In the genomic region with DNA sequence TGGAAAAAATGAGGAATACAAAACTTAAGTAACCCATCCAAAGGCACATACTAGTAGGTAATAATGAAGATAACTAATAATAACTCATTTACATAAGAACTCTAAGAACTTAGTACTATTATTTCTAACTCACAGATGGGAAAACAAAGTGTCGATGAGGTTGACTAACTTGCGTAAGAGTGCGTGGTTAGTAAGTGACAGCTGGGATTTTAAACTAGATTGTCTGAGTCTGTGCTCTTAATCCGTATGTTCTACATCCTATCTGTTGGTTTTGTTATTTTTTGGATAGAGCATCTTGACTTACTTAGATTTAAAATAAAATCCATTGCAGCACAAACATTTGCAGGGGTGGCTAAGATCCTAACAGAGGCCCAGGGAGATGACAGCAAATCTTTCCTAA, we compare ENCODE assay signal across 16 cellular contexts. TPM values are rescaled to one million over a fixed set of nuclear protein-coding genes. Genes with fewer than 3 reads are reported as not detected.
DNase-seq lines count a peak whose midpoint lies in the region; ATAC-seq, FAIRE-seq and TF ChIP-seq lines count a peak whose summit lies in the region.
"Had no signal": no experiment of that assay in that cellular context is flagged by ENCODE, and none has a peak within 500 bp of the region (broad histone marks: within the 10 kb centered on the region; RNA-seq: fewer than 3 reads in every experiment).

No MANE protein-coding gene starts in this region.

- no peak for TF ChIP-seq CTCF in K562 (IDR thresholded peaks at IDR 0.05 in 2 of 3, conservative IDR thresholded peaks at IDR 0.05 in 1 of 3; ENCODE audit: insufficient read depth in 2 of 3, low read depth in 1 of 3, low read length in 3 of 3)

- DNase-seq in K562 (ENCODE audit: extremely low read depth in 1 of 4, low spot score in 3 of 4) (no peak), hypothalamus (lab: John Stamatoyannopoulos, UW) (no peak), kidney glomerular epithelial cell (lab: John Stamatoyannopoulos, UW) (no peak), HAP-1 (ENCODE audit: low spot score in 2 of 2) (no peak), HuH-7 (ENCODE audit: low spot score) (no peak)
- DNase-seq: activated CD4-positive, alpha-beta T cell treated with anti-CD3 and anti-CD28 coated beads for 48 hours; activated T-cell treated with anti-CD3 and anti-CD28 coated beads, Interleukin-2, amount 50 U/mL, for 24 hours; HCEC 1CT; NCI-H1417 treated with DMSO at 0.1 percent for 48 hours; T-helper 17 cell had no signal

- H3K27me3 ChIP-seq in K562 (ENCODE audit: control insufficient read depth in 2 of 2, insufficient read depth in 2 of 2, low read length in 2 of 2) (no peaks in the 10 kb centered on the region), HAP-1 (ENCODE audit: low read depth) (no peaks in the 10 kb centered on the region)

- intact Hi-C loops in K562 (cut with micrococcal nuclease) = no loop called here

- CTCF ChIA-PET in K562 (lab: Yijun Ruan, JAX; ENCODE audit: low intra/inter-chr PET ratio) = no interaction called here

- H4K20me1 ChIP-seq in K562 (replicated peaks; ENCODE audit: control insufficient read depth, insufficient read depth, low read length) = no peaks in the 10 kb centered on the region

- in situ Hi-C loops in K562 (cut with MboI) (no loop called here), HAP-1 (cut with MboI; ENCODE audit: low sequenced_read_pairs) (no loop called here)

- H3K36me3 ChIP-seq in K562 (ENCODE audit: control insufficient read depth, insufficient read depth, low read length) (no peaks in the 10 kb centered on the region), HAP-1 (replicated peaks) (no peaks in the 10 kb centered on the region)
- H3K36me3 ChIP-seq: thoracic aorta had no signal

- H3K9me1 ChIP-seq in K562 (ENCODE audit: control insufficient read depth, insufficient read depth, low read length) = no peaks in the 10 kb centered on the region

- no peaks in the 10 kb centered on the region for H3K4me1 ChIP-seq in K562 (replicated peaks in 1 of 2; ENCODE audit: control insufficient read depth in 2 of 2, insufficient read depth in 2 of 2, low read length in 2 of 2)
- H3K4me1 ChIP-seq in HAP-1 = peaks cover 29% of the 10 kb centered on the region

- POLR2A ChIA-PET in K562 (lab: Yijun Ruan, JAX) = no interaction called here

- no peak for TF ChIP-seq RAD21 in K562 (CRISPR knock-in tag; conservative IDR thresholded peaks at IDR 0.05 in 1 of 2, IDR thresholded peaks at IDR 0.05 in 1 of 2)

- H3K4me3 ChIP-seq in K562 (no peak overlapping the region), HAP-1 (no peak overlapping the region)
- H3K4me3 ChIP-seq: thoracic aorta had no signal

- H3K9me3 ChIP-seq in K562 (replicated peaks; ENCODE audit: control insufficient read depth, insufficient read depth, low read depth, low read length) (no peaks in the 10 kb centered on the region), HAP-1 (no peaks in the 10 kb centered on the region)
- H3K9me3 ChIP-seq: thoracic aorta had no signal

- FAIRE-seq in G401.6 (lab: Jason Lieb, UNC) (peak; percentile 93), K562 (lab: Jason Lieb, UNC) (no peak)
- FAIRE-seq: endothelial cell of umbilical vein, HepG2 had no signal

- no TSS peak for BruUV-seq in K562 (replicated peaks; lab: Mats Ljungman, UMichigan)

- 67% methylated on average over 4 of the region's 4 CpGs for WGBS in K562 (ENCODE audit: insufficient coverage, low coverage, missing lambda C conversion rate)

- H2AFZ ChIP-seq in K562 (ENCODE audit: low read depth, low read length) = no peak overlapping the region

- no peak overlapping the region for H3K9ac ChIP-seq in K562 (ENCODE audit: insufficient read depth in 1 of 2, low read depth in 2 of 2, low read length in 2 of 2)

- no peak overlapping the region for H3K4me2 ChIP-seq in K562 (ENCODE audit: insufficient read depth, low read length)

- TF ChIP-seq EP300 in K562 (IDR thresholded peaks at IDR 0.05; ENCODE audit: low read length) = no peak

- TF ChIP-seq POLR2A in K562 (conservative IDR thresholded peaks at IDR 0.05) = no peak

- peak; percentile 41 for ATAC-seq in GM21447 (IDR thresholded peaks at IDR 0.05; ENCODE audit: unreplicated experiment)
- peak; percentile 26 for ATAC-seq in HG03575 (IDR thresholded peaks at IDR 0.05; ENCODE audit: extremely low read depth, insufficient number of reproducible peaks, low FRiP score, unreplicated experiment)
- no peak for ATAC-seq in K562
- ATAC-seq: HepG2, T-helper 17 cell had no signal

- H3K79me2 ChIP-seq in K562 (ENCODE audit: control insufficient read depth, insufficient read depth, low read length) = no peaks in the 10 kb centered on the region

- no peak overlapping the region for H3K27ac ChIP-seq in K562 (ENCODE audit: extremely low read depth, low read depth, low read length)
- H3K27ac ChIP-seq: thoracic aorta had no signal

TF ChIP-seq in K562, 482 proteins besides CTCF, POLR2A, EP300 and RAD21:
- 0 out of 2 replicates have a peak, but pooled peaks have one; percentile 28 for TF ChIP-seq CEBPB (tag; IDR thresholded peaks at IDR 0.05)
- TF ChIP-seq ZNF263 (CRISPR knock-in tag; IDR thresholded peaks at IDR 0.05; ENCODE audit: borderline replicate concordance) = no peak

RNA-seq across cellular contexts. Expression of a gene that starts 11.9 kb away (rescaled TPM):
- 11.9 and 29.3 TPM in 2 replicates for total RNA-seq in K562 (2011; cell fraction: chromatin; rRNA removed; ENCODE audit: low replicate concordance)
- 14.1 and 15.8 TPM in 2 replicates for total RNA-seq in K562 (2011; cell fraction: nucleolus; rRNA removed)
- 26.5 and 30.7 TPM in 2 replicates for total RNA-seq in K562 (2011; cell fraction: nucleoplasm; rRNA removed)
- 63.2 and 68.5 TPM in 2 replicates for total RNA-seq in K562 (2014; rRNA removed)
- total RNA-seq in K562 (2014; rRNA removed; fragmentation: Illumina TruSeq; extraction: Trizol) = 152 and 160 TPM in 2 replicates
- 89.5 and 100 TPM in 2 replicates for total RNA-seq in K562 (2015; rRNA removed; fragmentation: Illumina TruSeq; extraction: Trizol)
- total RNA-seq in K562 (2021) = 116 and 124 TPM in 2 replicates
- polyA plus RNA-seq in K562 (2011; rRNA removed) = 146 and 188 TPM in 2 replicates
- polyA plus RNA-seq in K562 (2011; cell fraction: cytosol; rRNA removed) = 27.0 and 62.9 TPM in 2 replicates
- polyA plus RNA-seq in K562 (2011; cell fraction: nucleus; rRNA removed) = 24.4 and 34.7 TPM in 2 replicates
- 130 and 162 TPM in 2 replicates for polyA plus RNA-seq in K562 (2012)
- 92.4 and 107 TPM in 2 replicates for polyA plus RNA-seq in K562 (2014; fragmentation: Illumina TruSeq; extraction: Trizol)
- polyA plus RNA-seq in K562 (2014; fragmentation: Nextera tagmentation; extraction: Ambion mirVana) = 100 to 1,000 TPM; 202 to 265 TPM
- 114 and 125 TPM in 2 replicates for polyA plus RNA-seq in K562 (2014; rRNA removed)
- polyA minus RNA-seq in K562 (2011; rRNA and poly(A)+ RNA removed) = 35.4 and 39.6 TPM in 2 replicates
- polyA minus RNA-seq in K562 (2011; cell fraction: cytosol; rRNA and poly(A)+ RNA removed) = 14.7 and 17.8 TPM in 2 replicates
- 16.4 and 28.7 TPM in 2 replicates for polyA minus RNA-seq in K562 (2011; cell fraction: nucleus; rRNA and poly(A)+ RNA removed)
